Comparison of ENCODE assay signal across 9 cellular contexts in the genomic region with DNA sequence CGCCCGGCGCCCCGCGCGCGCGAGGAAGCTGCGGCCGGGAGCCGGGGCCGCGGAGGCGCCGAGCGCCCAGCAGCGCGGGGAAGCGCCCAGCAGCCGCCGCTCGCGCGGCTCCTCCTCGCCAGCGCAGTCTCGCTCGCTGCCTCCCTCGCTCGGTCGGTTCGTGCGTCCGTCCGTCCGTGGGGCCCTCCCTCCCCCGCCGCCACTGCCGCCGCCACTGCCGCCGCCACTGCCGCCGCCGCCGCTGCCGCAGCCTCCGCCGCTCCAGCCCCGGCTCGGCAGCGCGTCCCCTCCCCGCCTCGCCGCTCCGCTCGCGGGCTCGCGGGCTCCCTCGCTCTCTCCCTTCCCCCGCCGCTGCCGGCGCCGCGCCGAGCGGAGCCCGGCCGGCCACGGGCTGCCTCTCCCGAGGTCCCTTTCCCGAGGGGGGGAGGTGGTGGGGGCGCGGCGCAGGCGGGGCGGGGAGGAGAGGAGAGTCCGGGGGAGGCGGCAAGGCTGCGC. TPM values are rescaled to one million over a fixed set of nuclear protein-coding genes. Genes with fewer than 3 reads are reported as not detected.
DNase-seq lines count a peak whose midpoint lies in the region; TF ChIP-seq lines count a peak whose summit lies in the region.
"Had no signal": no experiment of that assay in that cellular context is flagged by ENCODE, and none has a peak within 500 bp of the region (broad histone marks: within the 10 kb centered on the region; RNA-seq: fewer than 3 reads in every experiment).

KCND3 (minus strand) TSS at position 138 of the 495 bp plus-strand sequence.

- H3K36me3 Mint-ChIP-seq in endodermal cell (ENCODE audit: low read depth): no peaks in the 10 kb centered on the region

- peak; percentile 40 for DNase-seq in NCI-H2196 (lab: John Stamatoyannopoulos, UW; ENCODE audit: unreplicated experiment)
- no peak for DNase-seq in NCI-H2196 treated with DMSO at 0.1 percent for 48 hours (lab: John Stamatoyannopoulos, UW; ENCODE audit: unreplicated experiment)
- peak; percentile 33 for DNase-seq in RPMI8226
- DNase-seq in endodermal cell: peak; percentile 70
- DNase-seq in mesenteric fat pad (ENCODE audit: low spot score): no peak
- DNase-seq in effector CD8-positive, alpha-beta T cell (lab: John Stamatoyannopoulos, UW): no peak
- DNase-seq in GM19240 (ENCODE audit: insufficient read length, low spot score): no peak
- DNase-seq: DND-41 had no signal

- WGBS in endodermal cell (ENCODE audit: insufficient coverage in 1 of 2, insufficient read length in 1 of 2), 2 experiments: 0% methylated on average over 7 to 83 of the region's 83 CpGs
- WGBS in thymus: 1% methylated on average over 83 of the region's 83 CpGs

- no peak within 1 kb of the TSS for H3K9ac ChIP-seq in endodermal cell (ENCODE audit: extremely low read depth, low read length, poor library complexity, severe bottlenecking)

- H3K27ac ChIP-seq in endodermal cell (ENCODE audit: low read depth, low read length): no peak within 1 kb of the TSS
- no peak within 1 kb of the TSS for H3K27ac ChIP-seq in thymus (ENCODE audit: low read depth)

- H3K4me1 Mint-ChIP-seq in endodermal cell: no peaks in the 10 kb centered on the region

- no peaks in the 10 kb centered on the region for H3K36me3 ChIP-seq in endodermal cell (ENCODE audit: control insufficient read depth, insufficient read depth, low read length)
- no peaks in the 10 kb centered on the region for H3K36me3 ChIP-seq in thymus (ENCODE audit: control insufficient read depth, insufficient read depth)

- H3K9me3 Mint-ChIP-seq in endodermal cell: no peaks in the 10 kb centered on the region

- peak within 1 kb of the TSS; percentile 54 for H3K4me3 Mint-ChIP-seq in endodermal cell

- H3K27me3 ChIP-seq in endodermal cell (ENCODE audit: control insufficient read depth, insufficient read depth, low read length, poor library complexity, severe bottlenecking) (peaks cover 97% of the 10 kb centered on the region), thymus (ENCODE audit: control insufficient read depth, insufficient read depth) (peaks cover 59% of the 10 kb centered on the region)

- no peak within 1 kb of the TSS for H3K27ac Mint-ChIP-seq in endodermal cell

- H3K27me3 Mint-ChIP-seq in endodermal cell (ENCODE audit: insufficient read depth): peaks cover 93% of the 10 kb centered on the region

- no peaks in the 10 kb centered on the region for H3K4me1 ChIP-seq in endodermal cell (ENCODE audit: control insufficient read depth, insufficient read depth, low read length)
- H3K4me1 ChIP-seq in thymus (ENCODE audit: control insufficient read depth, insufficient read depth, low read length): peaks cover 4% of the 10 kb centered on the region

- no peak for TF ChIP-seq CTCF in endodermal cell (conservative IDR thresholded peaks at IDR 0.05)

- H3K9me3 ChIP-seq in endodermal cell (ENCODE audit: control insufficient read depth, low read length): no peaks in the 10 kb centered on the region
- H3K9me3 ChIP-seq in thymus (ENCODE audit: control insufficient read depth): no peaks in the 10 kb centered on the region

- H3K4me3 ChIP-seq in endodermal cell (ENCODE audit: low read length) (peak within 1 kb of the TSS; percentile 76), thymus (ENCODE audit: low read length) (peak within 1 kb of the TSS; percentile 37)

RNA-seq across cellular contexts. Expression of gene KCND3, which starts in this region (rescaled TPM):
- total RNA-seq in endodermal cell (under 1 TPM in 1 of 2 donors, not detected in 1; 0.13 TPM), mesenteric fat pad (18.4 TPM)
- polyA plus RNA-seq in endodermal cell (2013, experiment 1 of 2): 1.4 TPM
- polyA plus RNA-seq in endodermal cell (2013, experiment 2 of 2): 1.6 TPM
- polyA plus RNA-seq in thymus: 0.73 TPM

Comparison
In these comparisons a context has a peak if more than half of its experiments do, and no peak if none do; other contexts are left out.
1. RNA of gene KCND3 (total RNA-seq): 18.4 TPM in mesenteric fat pad (single experiment); 0.13 TPM in endodermal cell; every median in the first group is over 10 times any median in the second.
2. DNase-seq: peak in NCI-H2196 (single experiment), RPMI8226 (single experiment) and endodermal cell (single experiment); none in NCI-H2196 treated with DMSO at 0.1 percent for 48 hours (single experiment), mesenteric fat pad (single experiment), effector CD8-positive, alpha-beta T cell (single experiment) and GM19240 (single experiment).